11 cellular contexts compared by ENCODE assay signal in the genomic region with DNA sequence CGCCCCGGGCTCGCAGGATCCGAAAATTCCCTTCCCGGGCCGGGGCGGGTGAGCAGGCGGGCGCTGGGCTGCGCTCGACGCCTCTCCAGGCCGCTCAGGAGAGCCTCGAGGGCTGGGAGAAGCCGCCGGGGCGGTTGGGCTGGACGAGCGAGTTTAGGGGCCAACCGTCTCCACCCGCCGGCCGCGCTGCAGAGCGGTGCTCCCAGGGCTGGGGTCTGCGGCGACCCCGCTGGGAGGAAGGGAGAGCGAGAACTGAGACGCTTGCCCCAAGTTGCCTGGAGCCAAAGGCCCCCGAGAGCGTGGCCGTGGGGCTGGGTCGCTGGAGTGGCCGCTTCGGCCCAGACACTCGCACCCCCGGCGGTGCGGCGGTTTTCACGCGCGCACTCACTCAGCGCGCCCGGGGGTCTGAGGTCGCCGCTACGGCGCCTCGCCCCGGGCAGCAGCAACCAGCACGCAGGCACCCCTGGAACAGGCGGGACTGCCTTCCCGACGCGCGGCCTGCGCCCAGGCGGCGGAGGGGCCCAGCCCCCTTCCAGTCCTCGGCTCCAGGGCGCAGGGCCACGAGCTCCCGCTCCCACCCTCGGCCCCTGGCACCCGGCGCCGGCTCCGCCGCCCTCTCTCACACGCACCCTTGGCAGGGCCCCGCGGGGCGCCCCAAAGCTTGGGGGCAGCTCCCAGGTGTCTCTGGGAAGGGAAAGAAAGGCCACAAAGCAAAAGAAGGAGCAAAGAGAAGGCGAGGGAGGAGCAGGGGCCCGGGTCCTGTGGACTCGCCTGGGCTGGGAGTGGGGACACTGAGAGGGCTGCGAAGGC. TPM values are rescaled to one million over a fixed set of nuclear protein-coding genes. Genes with fewer than 3 reads are reported as not detected.
DNase-seq lines count a peak whose midpoint lies in the region; ATAC-seq and TF ChIP-seq lines count a peak whose summit lies in the region.
"Had no signal": no experiment of that assay in that cellular context is flagged by ENCODE, and none has a peak within 500 bp of the region (broad histone marks: within the 10 kb centered on the region; RNA-seq: fewer than 3 reads in every experiment).

No MANE protein-coding gene starts in this region.

- H3K4me3 Mint-ChIP-seq in activated CD8-positive, alpha-beta T cell treated with anti-CD3 and anti-CD28 coated beads, Interleukin-2, amount 10 ng/mL, durations not matched to agents 7 days and 5 days, result no peak overlapping the region
- H3K4me3 Mint-ChIP-seq: stimulated activated naive CD8-positive, alpha-beta T cell treated with anti-CD3 and anti-CD28 coated beads, Interleukin-15, Interleukin-2, amounts not matched to agents 100 ng/mL and 50 ng/mL, for 24 hours had no signal

- H3K36me3 Mint-ChIP-seq in activated CD8-positive, alpha-beta T cell treated with anti-CD3 and anti-CD28 coated beads, Interleukin-2, amount 10 ng/mL, durations not matched to agents 7 days and 5 days (ENCODE audit: low read depth), result no peaks in the 10 kb centered on the region

- peak; percentile 28 for ATAC-seq in omental fat pad (ENCODE audit: low FRiP score)
- no peak for ATAC-seq in GM18519 (IDR thresholded peaks at IDR 0.05; ENCODE audit: low FRiP score, unreplicated experiment)
- no peak for ATAC-seq in GM21526 (IDR thresholded peaks at IDR 0.05; ENCODE audit: low FRiP score, unreplicated experiment)
- ATAC-seq in HG03139 (IDR thresholded peaks at IDR 0.05; ENCODE audit: unreplicated experiment), result no peak
- ATAC-seq in activated CD8-positive, alpha-beta T cell treated with anti-CD3 and anti-CD28 coated beads, Interleukin-2, amount 10 ng/mL, durations not matched to agents 7 days and 5 days, result no peak

- TF ChIP-seq CTCF in AG09309 (IDR thresholded peaks at IDR 0.05; ENCODE audit: control insufficient read depth, insufficient read depth, low read depth, low read length, missing control alignments), result no peak
- no peak for TF ChIP-seq CTCF in WI38 (IDR thresholded peaks at IDR 0.05; ENCODE audit: low read depth, low read length)
- TF ChIP-seq CTCF in cardiac muscle cell (IDR thresholded peaks at IDR 0.05; ENCODE audit: low read depth, low read length), result no peak
- TF ChIP-seq CTCF in omental fat pad (IDR thresholded peaks at IDR 0.05), result no peak

- H3K4me1 ChIP-seq in cardiac muscle cell (ENCODE audit: low read depth), result peaks cover 27% of the 10 kb centered on the region

- CTCF ChIA-PET in activated CD8-positive, alpha-beta T cell treated with anti-CD3 and anti-CD28 coated beads, Interleukin-2, amount 10 ng/mL, durations not matched to agents 7 days and 5 days (lab: Charles Lee), result no interaction called here

- H3K27me3 Mint-ChIP-seq in activated CD8-positive, alpha-beta T cell treated with anti-CD3 and anti-CD28 coated beads, Interleukin-2, amount 10 ng/mL, durations not matched to agents 7 days and 5 days (ENCODE audit: low read depth), result peaks cover 41% of the 10 kb centered on the region

- H3K27ac ChIP-seq in cardiac muscle cell, result peak overlapping the region; percentile 83

- peaks cover 3% of the 10 kb centered on the region for H3K4me1 Mint-ChIP-seq in activated CD8-positive, alpha-beta T cell treated with anti-CD3 and anti-CD28 coated beads, Interleukin-2, amount 10 ng/mL, durations not matched to agents 7 days and 5 days (ENCODE audit: low read depth)

- no peak overlapping the region for H3K27ac Mint-ChIP-seq in activated CD8-positive, alpha-beta T cell treated with anti-CD3 and anti-CD28 coated beads, Interleukin-2, amount 10 ng/mL, durations not matched to agents 7 days and 5 days
- H3K27ac Mint-ChIP-seq: stimulated activated naive CD8-positive, alpha-beta T cell treated with anti-CD3 and anti-CD28 coated beads, Interleukin-15, Interleukin-2, amounts not matched to agents 100 ng/mL and 50 ng/mL, for 24 hours had no signal

- no peaks in the 10 kb centered on the region for H3K36me3 ChIP-seq in cardiac muscle cell

- DNase-seq in AG09309 (ENCODE audit: low read depth) (no peak), cardiac muscle cell (ENCODE audit: low read depth in 1 of 2, low spot score in 1 of 2) (peak in 1 of 2 donors; percentile 33), omental fat pad (ENCODE audit: low spot score) (no peak)
- DNase-seq in activated CD8-positive, alpha-beta T cell treated with anti-CD3 and anti-CD28 coated beads, Interleukin-2, amount 10 ng/mL, durations not matched to agents 7 days and 5 days, result no peak
- DNase-seq: NCI-H1930 had no signal

- H3K9me3 Mint-ChIP-seq in activated CD8-positive, alpha-beta T cell treated with anti-CD3 and anti-CD28 coated beads, Interleukin-2, amount 10 ng/mL, durations not matched to agents 7 days and 5 days (ENCODE audit: insufficient read depth), result no peaks in the 10 kb centered on the region
- H3K9me3 Mint-ChIP-seq: stimulated activated naive CD8-positive, alpha-beta T cell treated with anti-CD3 and anti-CD28 coated beads, Interleukin-15, Interleukin-2, amounts not matched to agents 100 ng/mL and 50 ng/mL, for 24 hours had no signal

- H3K4me3 ChIP-seq in AG09309 (ENCODE audit: control insufficient read depth, low read depth, low read length), result peak overlapping the region; percentile 47
- peak overlapping the region; percentile 61 for H3K4me3 ChIP-seq in WI38 (ENCODE audit: low read depth, low read length)
- peak overlapping the region; percentile 28 for H3K4me3 ChIP-seq in cardiac muscle cell

- H3K9me3 ChIP-seq in cardiac muscle cell (ENCODE audit: low read depth), result no peaks in the 10 kb centered on the region

- POLR2A ChIA-PET in activated CD8-positive, alpha-beta T cell treated with anti-CD3 and anti-CD28 coated beads, Interleukin-2, amount 10 ng/mL, durations not matched to agents 7 days and 5 days (lab: Charles Lee), result no interaction called here

- no peaks in the 10 kb centered on the region for H3K27me3 ChIP-seq in cardiac muscle cell

RNA-seq across cellular contexts. Expression of a gene that starts 0.6 kb away (rescaled TPM):
- total RNA-seq in cardiac muscle cell (20.5 and 36.6 TPM in 2 replicates), omental fat pad (10 to 100 TPM in 1 of 4 donors, 1 to 10 TPM in 3; 3.0 to 15.8 (median 7.1) TPM)
- polyA plus RNA-seq in cardiac muscle cell, result 16.7 and 22.2 TPM in 2 replicates
- total RNA-seq in activated CD8-positive, alpha-beta T cell treated with anti-CD3 and anti-CD28 coated beads, Interleukin-2, amount 10 ng/mL, durations not matched to agents 7 days and 5 days, result not detected
- total RNA-seq: lung microvascular endothelial cell had no signal

RNA-seq across cellular contexts. Expression of a gene that starts 7.1 kb away (rescaled TPM):
- total RNA-seq in cardiac muscle cell (not detected in 2 replicates), omental fat pad (not detected)
- polyA plus RNA-seq in cardiac muscle cell, result 3.2 and 7.9 TPM in 2 replicates
- total RNA-seq in activated CD8-positive, alpha-beta T cell treated with anti-CD3 and anti-CD28 coated beads, Interleukin-2, amount 10 ng/mL, durations not matched to agents 7 days and 5 days, result not detected
- total RNA-seq: lung microvascular endothelial cell had no signal

RNA-seq across cellular contexts. Expression of a gene that starts 11.3 kb away (rescaled TPM):
- total RNA-seq in cardiac muscle cell (0.21 and 0.49 TPM in 2 replicates), omental fat pad (not detected)
- 25.2 and 31.4 TPM in 2 replicates for polyA plus RNA-seq in cardiac muscle cell
- total RNA-seq in activated CD8-positive, alpha-beta T cell treated with anti-CD3 and anti-CD28 coated beads, Interleukin-2, amount 10 ng/mL, durations not matched to agents 7 days and 5 days, result not detected
- total RNA-seq: lung microvascular endothelial cell had no signal

RNA-seq across cellular contexts. Expression of a gene that starts 12.9 kb away (rescaled TPM):
- total RNA-seq in cardiac muscle cell (66.6 and 74.0 TPM in 2 replicates), omental fat pad (10 to 100 TPM in 1 of 4 donors, 1 to 10 TPM in 3; 7.7 to 13.0 (median 8.4) TPM)
- 43.8 and 55.1 TPM in 2 replicates for polyA plus RNA-seq in cardiac muscle cell
- 1 to 10 TPM in 1 of 2 experiments, under 1 TPM in 1; 0.94 to 1.1 TPM for total RNA-seq in activated CD8-positive, alpha-beta T cell treated with anti-CD3 and anti-CD28 coated beads, Interleukin-2, amount 10 ng/mL, durations not matched to agents 7 days and 5 days

RNA-seq across cellular contexts. Expression of a gene that starts 42.5 kb away (rescaled TPM):
- total RNA-seq in cardiac muscle cell, result 4,520 and 8,484 TPM in 2 replicates
- polyA plus RNA-seq in cardiac muscle cell, result 2,795 and 4,145 TPM in 2 replicates
- total RNA-seq in omental fat pad, result not detected
- not detected for total RNA-seq in activated CD8-positive, alpha-beta T cell treated with anti-CD3 and anti-CD28 coated beads, Interleukin-2, amount 10 ng/mL, durations not matched to agents 7 days and 5 days
- total RNA-seq: lung microvascular endothelial cell had no signal

Comparison
In these comparisons a context has a peak if more than half of its experiments do, and no peak if none do; other contexts are left out.
1. RNA of a gene that starts 0.6 kb away (total RNA-seq): 20.5 to 36.6 TPM in cardiac muscle cell and 3.0 to 15.8 TPM in omental fat pad; not detected in activated CD8-positive, alpha-beta T cell treated with anti-CD3 and anti-CD28 coated beads, Interleukin-2, amount 10 ng/mL, durations not matched to agents 7 days and 5 days; every median in the first group is over 4 times any median in the second.
2. Peak in every context shown above with its lines, with median percentiles within 50 percentile points of each other: H3K4me3 ChIP-seq.